In genomic region chr3:59731909-59732308, GRCh38 we compare ENCODE assay signal across 17 cellular contexts.
DNase-seq lines count a peak whose midpoint lies in the region; ATAC-seq, FAIRE-seq and TF ChIP-seq lines count a peak whose summit lies in the region.
"Had no signal": no experiment of that assay in that cellular context is flagged by ENCODE, and none has a peak within 500 bp of the region (broad histone marks: within the 10 kb centered on the region; RNA-seq: fewer than 3 reads in every experiment).

No MANE protein-coding gene starts in this region.

- H4K91ac ChIP-seq in H9 (ENCODE audit: insufficient read length, low read depth, low read length): no peak overlapping the region

- TF ChIP-seq EP300 in GM12878 (IDR thresholded peaks at IDR 0.05; ENCODE audit: borderline replicate concordance in 1 of 2, control insufficient read depth in 1 of 2, low read depth in 2 of 2, low read length in 2 of 2): peak in 1 of 2 experiments; percentile 44; a peak in 2 of 4 replicates
- no peak for TF ChIP-seq EP300 in gastroesophageal sphincter (IDR thresholded peaks at IDR 0.05)

- H3K4me3 Mint-ChIP-seq in effector memory CD8-positive, alpha-beta T cell: no peak overlapping the region
- H3K4me3 Mint-ChIP-seq in H9: no peak overlapping the region
- H3K4me3 Mint-ChIP-seq: activated naive CD4-positive, alpha-beta T cell treated with anti-CD3 and anti-CD28 coated beads for 36 hours; natural killer cell had no signal

- no peak for TF ChIP-seq RAD21 in GM12878 (IDR thresholded peaks at IDR 0.05; ENCODE audit: insufficient read depth, low read depth, low read length)

- no peak overlapping the region for H4K8ac ChIP-seq in H9 (replicated peaks; ENCODE audit: insufficient read length, low read depth, low read length)

- no peaks in the 10 kb centered on the region for H3K9me3 Mint-ChIP-seq in effector memory CD8-positive, alpha-beta T cell
- H3K9me3 Mint-ChIP-seq in H9: no peaks in the 10 kb centered on the region
- H3K9me3 Mint-ChIP-seq: activated naive CD4-positive, alpha-beta T cell treated with anti-CD3 and anti-CD28 coated beads for 36 hours had no signal

- H3K56ac ChIP-seq in H9 (ENCODE audit: insufficient read length, low read depth, low read length): no peak overlapping the region

- H3K4ac ChIP-seq in H9 (ENCODE audit: low read depth, low read length): no peak overlapping the region

- no peaks in the 10 kb centered on the region for H3K36me3 Mint-ChIP-seq in effector memory CD8-positive, alpha-beta T cell (ENCODE audit: insufficient read depth)
- H3K36me3 Mint-ChIP-seq in H9 (ENCODE audit: insufficient read depth in 1 of 3, low read depth in 3 of 3): no peaks in the 10 kb centered on the region
- H3K36me3 Mint-ChIP-seq: natural killer cell had no signal

- H4K5ac ChIP-seq in H9 (ENCODE audit: insufficient read length, low read depth, low read length): no peak overlapping the region

- H3K4me3 ChIP-seq in GM12864 (ENCODE audit: low read depth, low read length) (no peak overlapping the region), GM12878 (no peak overlapping the region), gastroesophageal sphincter (no peak overlapping the region)
- H3K4me3 ChIP-seq: HAP-1, heart right ventricle had no signal

- BruUV-seq in GM12878 (replicated peaks; lab: Mats Ljungman, UMichigan): no TSS peak

- no peak overlapping the region for H3K18ac ChIP-seq in H9 (ENCODE audit: insufficient read length, low read depth, low read length)

- H3K9me3 ChIP-seq in GM12878 (replicated peaks; ENCODE audit: control insufficient read depth, insufficient read depth, low read length) (no peaks in the 10 kb centered on the region; the same call in 2 of the 3 replicates), H9 (ENCODE audit: control insufficient read depth, low read depth, low read length) (no peaks in the 10 kb centered on the region), gastroesophageal sphincter (no peaks in the 10 kb centered on the region)
- H3K9me3 ChIP-seq: HAP-1, heart right ventricle had no signal

- peaks cover 4 to 6% of the 10 kb centered on the region in 2 donors for H3K4me1 Mint-ChIP-seq in effector memory CD8-positive, alpha-beta T cell (ENCODE audit: low read depth in 2 of 2)
- H3K4me1 Mint-ChIP-seq in H9: peaks cover 5 to 9% of the 10 kb centered on the region in 2 experiments

- H3K4me1 ChIP-seq in GM12878 (ENCODE audit: control insufficient read depth, insufficient read depth, low read length) (peaks cover 23% of the 10 kb centered on the region), H9 (ENCODE audit: insufficient read depth, low read length) (no peaks in the 10 kb centered on the region), gastroesophageal sphincter (no peaks in the 10 kb centered on the region)
- H3K4me1 ChIP-seq: HAP-1 had no signal

- H3K27ac ChIP-seq in GM12878 (ENCODE audit: control insufficient read depth, insufficient read depth) (no peak overlapping the region), H9 (ENCODE audit: insufficient read length, low read depth, low read length) (no peak overlapping the region), gastroesophageal sphincter (no peak overlapping the region)
- H3K27ac ChIP-seq: epithelial cell of prostate, heart right ventricle had no signal

- H3K27me3 Mint-ChIP-seq in effector memory CD8-positive, alpha-beta T cell: peaks cover 0 to 8% of the 10 kb centered on the region in 2 donors
- H3K27me3 Mint-ChIP-seq in H9 (ENCODE audit: low read depth): no peaks in the 10 kb centered on the region; the same call in 1 of the 2 replicates

- peak overlapping the region; percentile 30; the same call in 1 of the 2 replicates for H2AFZ ChIP-seq in GM12878 (ENCODE audit: control insufficient read depth, low read depth, low read length)
- H2AFZ ChIP-seq in H9 (ENCODE audit: low read length): no peak overlapping the region

- H4K20me1 ChIP-seq in GM12878 (ENCODE audit: control insufficient read depth, insufficient read depth): no peaks in the 10 kb centered on the region
- no peaks in the 10 kb centered on the region for H4K20me1 ChIP-seq in H9 (ENCODE audit: control insufficient read depth, insufficient read depth, insufficient read length)

- no peak overlapping the region for H3T11ph ChIP-seq in H9 (ENCODE audit: low read length)

- DNase-seq in GM12864 (ENCODE audit: low read depth): peak; percentile 29
- DNase-seq in KG1 (lab: John Stamatoyannopoulos, UW): peak; percentile 15
- DNase-seq in GM12878 (ENCODE audit: low read depth, low spot score): peak; percentile 31
- DNase-seq in effector memory CD8-positive, alpha-beta T cell: no peak
- DNase-seq in epidermal melanocyte (ENCODE audit: insufficient read length, low spot score): no peak
- no peak for DNase-seq in H9
- DNase-seq: activated CD4-positive, alpha-beta T cell treated with anti-CD3 and anti-CD28 coated beads, Interleukin-2, amount 50 U/mL, for 1 hour; activated naive CD4-positive, alpha-beta T cell treated with anti-CD3 and anti-CD28 coated beads for 36 hours; heart right ventricle; left cardiac atrium; natural killer cell; NCI-H1417 treated with DMSO at 0.1 percent for 48 hours; stimulated activated CD4-positive, alpha-beta T cell treated with anti-CD3 and anti-CD28 coated beads, Interleukin-1b, Interleukin-23, amount 100 ng/mL, for 48 hours had no signal

- no peaks in the 10 kb centered on the region for H3K79me2 ChIP-seq in GM12878 (ENCODE audit: control insufficient read depth, insufficient read depth, low read length)
- H3K79me2 ChIP-seq in H9 (ENCODE audit: insufficient read depth, low read length): no peaks in the 10 kb centered on the region

- H3K14ac ChIP-seq in H9 (ENCODE audit: insufficient read depth, low read length): no peak overlapping the region

- ATAC-seq in GM21381 (IDR thresholded peaks at IDR 0.05; ENCODE audit: unreplicated experiment) (peak; percentile 77), GM12878 (peak; percentile 88), gastroesophageal sphincter (no peak)
- no peak for ATAC-seq in effector memory CD8-positive, alpha-beta T cell (replicated peaks)
- ATAC-seq: heart right ventricle, left cardiac atrium had no signal

- no peak for TF ChIP-seq CTCF in GM12864 (IDR thresholded peaks at IDR 0.05; ENCODE audit: low read depth, low read length, missing control alignments)
- TF ChIP-seq CTCF in GM12878 (IDR thresholded peaks at IDR 0.05 in 2 of 3, conservative IDR thresholded peaks at IDR 0.05 in 1 of 3; ENCODE audit: control insufficient read depth in 2 of 3, extremely low read depth in 1 of 3, insufficient read depth in 1 of 3, low read depth in 3 of 3, low read length in 3 of 3): no peak
- TF ChIP-seq CTCF in H9 (conservative IDR thresholded peaks at IDR 0.05): no peak
- no peak for TF ChIP-seq CTCF in gastroesophageal sphincter (IDR thresholded peaks at IDR 0.05)

- H3K27ac Mint-ChIP-seq in effector memory CD8-positive, alpha-beta T cell: no peak overlapping the region
- peak overlapping the region in 1 of 3 experiments; percentile 17; a peak in 1 of 7 replicates for H3K27ac Mint-ChIP-seq in H9
- H3K27ac Mint-ChIP-seq: activated naive CD4-positive, alpha-beta T cell treated with anti-CD3 and anti-CD28 coated beads for 36 hours had no signal

- in situ Hi-C loops in GM12878 (cut with MboI): no loop called here

- H3K23me2 ChIP-seq in H9 (ENCODE audit: insufficient read length, low read depth, low read length, poor library complexity, severe bottlenecking): no peaks in the 10 kb centered on the region

- POLR2A ChIA-PET in GM12878 (lab: Charles Lee): no interaction called here

- no peak overlapping the region for H2BK5ac ChIP-seq in H9 (ENCODE audit: insufficient read length, low read length)

- RAD21 ChIA-PET in GM12878 (lab: Charles Lee; ENCODE audit: unreplicated experiment): interaction anchor here (0.9 kb wide), 1 partner anchor 46 kb away, joined by 4 read pairs; no protein-coding TSS in a partner anchor

- TF ChIP-seq POLR2A in GM12878 (IDR thresholded peaks at IDR 0.05; ENCODE audit: low read depth, low read length): no peak
- TF ChIP-seq POLR2A in gastroesophageal sphincter (IDR thresholded peaks at IDR 0.05): no peak

- H3K23ac ChIP-seq in H9 (ENCODE audit: insufficient read length, low read depth, low read length): no peak overlapping the region

- no peaks in the 10 kb centered on the region for H3K79me1 ChIP-seq in H9 (ENCODE audit: insufficient read depth, low read depth, low read length, poor library complexity, severe bottlenecking)

- no peak overlapping the region for H2BK12ac ChIP-seq in H9 (ENCODE audit: insufficient read length, low read depth, low read length)

- 6% methylated on average over 5 of the region's 5 CpGs for WGBS in GM12878 (ENCODE audit: insufficient coverage, insufficient replicate concordance, low lambda C conversion rate, missing lambda C conversion rate)
- WGBS in H9 (ENCODE audit: extremely low coverage, insufficient read length, low lambda C conversion rate): no CpG with 5 or more reads among the region's 5 CpGs
- 88% methylated on average over 1 to 5 of the region's 5 CpGs for WGBS in gastroesophageal sphincter (ENCODE audit: low coverage in 1 of 2), 2 donors

- H2AK5ac ChIP-seq in H9 (ENCODE audit: insufficient read length, low read length): no peak overlapping the region

- peak; percentile 75 for FAIRE-seq in GM12878 (lab: Jason Lieb, UNC)

- intact Hi-C loops in GM12878 (cut with micrococcal nuclease; ENCODE audit: unreplicated experiment): loop anchor here (5.0 kb wide), 1 partner anchor 155 kb away; no protein-coding TSS in a partner anchor

- H2BK120ac ChIP-seq in H9 (ENCODE audit: low read depth, low read length, poor library complexity, severe bottlenecking): no peak overlapping the region

- H3K27me3 ChIP-seq in GM12878 (replicated peaks in 1 of 2; ENCODE audit: control insufficient read depth in 2 of 2, insufficient read depth in 2 of 2, low read length in 1 of 2) (no peaks in the 10 kb centered on the region), H9 (ENCODE audit: insufficient read depth, low read length) (no peaks in the 10 kb centered on the region), gastroesophageal sphincter (no peaks in the 10 kb centered on the region)
- H3K27me3 ChIP-seq: heart right ventricle had no signal

- H3K4me2 ChIP-seq in GM12878 (ENCODE audit: control insufficient read depth, insufficient read depth): peak overlapping the region; percentile 38
- H3K4me2 ChIP-seq in H9 (ENCODE audit: insufficient read depth, insufficient read length, low read length): no peak overlapping the region

- H3K36me3 ChIP-seq in GM12878 (ENCODE audit: control insufficient read depth in 2 of 2, insufficient read depth in 2 of 2, low read length in 1 of 2) (no peaks in the 10 kb centered on the region), gastroesophageal sphincter (no peaks in the 10 kb centered on the region)
- H3K36me3 ChIP-seq: HAP-1, heart right ventricle had no signal

- H2BK20ac ChIP-seq in H9 (ENCODE audit: low read depth, low read length, poor library complexity, severe bottlenecking): no peak overlapping the region

- H3K9ac ChIP-seq in GM12878 (ENCODE audit: control insufficient read depth, insufficient read depth, low read length): no peak overlapping the region
- H3K9ac ChIP-seq in H9 (ENCODE audit: extremely low read depth, insufficient read length, low read length): no peak overlapping the region

- CTCF ChIA-PET in GM12878 (lab: Yijun Ruan, JAX): interaction anchor here (0.6 to 2.1 kb wide), 5 partner anchors 11 to 153 kb away, joined by 3 to 5 read pairs (median 3); no protein-coding TSS in a partner anchor

- no peak overlapping the region for H2BK15ac ChIP-seq in H9 (ENCODE audit: low read depth, low read length)

- SMC1A ChIA-PET in GM12878 (lab: Charles Lee; ENCODE audit: uncharacterized antibody, unreplicated experiment): interaction anchor here (0.8 to 1.1 kb wide), 4 partner anchors 10 to 290 kb away, joined by 3 read pairs; no protein-coding TSS in a partner anchor

Comparison
In these comparisons a context has a peak if more than half of its experiments do, and no peak if none do; other contexts are left out.
1. DNase-seq: peak in GM12864 (single experiment), KG1 (single experiment) and GM12878 (single experiment); none in effector memory CD8-positive, alpha-beta T cell (0 of 3), epidermal melanocyte (single experiment) and H9 (single experiment).
2. ATAC-seq: peak in GM21381 (single experiment) and GM12878 (single experiment); none in effector memory CD8-positive, alpha-beta T cell (single experiment) and gastroesophageal sphincter (single experiment).